In genomic region chr1:60103186-60103585, GRCh38 we compare ENCODE assay signal across 20 cellular contexts. TPM values are rescaled to one million over a fixed set of nuclear protein-coding genes. Genes with fewer than 3 reads are reported as not detected.
DNase-seq lines count a peak whose midpoint lies in the region; ATAC-seq, FAIRE-seq and TF ChIP-seq lines count a peak whose summit lies in the region.
"Had no signal": no experiment of that assay in that cellular context is flagged by ENCODE, and none has a peak within 500 bp of the region (broad histone marks: within the 10 kb centered on the region; RNA-seq: fewer than 3 reads in every experiment).

No MANE protein-coding gene starts in this region.

- dilution Hi-C loops in endothelial cell of umbilical vein (cut with MboI; ENCODE audit: extremely low pct_ligation_motif_present, low sequenced_read_pairs) = no loop called here

- H3K9me3 ChIP-seq in endothelial cell of umbilical vein (replicated peaks; ENCODE audit: control insufficient read depth, insufficient read depth, low read length) = no peaks in the 10 kb centered on the region
- H3K9me3 ChIP-seq: Peyer's patch had no signal

- no peaks in the 10 kb centered on the region for H4K20me1 ChIP-seq in endothelial cell of umbilical vein (replicated peaks; ENCODE audit: control insufficient read depth, extremely low read depth, insufficient read depth, low read length)

- CTCF ChIA-PET in endothelial cell of umbilical vein (lab: Charles Lee) = no interaction called here

- ATAC-seq in GM19455 (IDR thresholded peaks at IDR 0.05; ENCODE audit: unreplicated experiment) = no peak
- ATAC-seq: HepG2, Right ventricle myocardium inferior had no signal

- peaks cover 12% of the 10 kb centered on the region for H3K4me1 ChIP-seq in endothelial cell of umbilical vein (ENCODE audit: control insufficient read depth, extremely low read depth, insufficient read depth, low read length)
- H3K4me1 ChIP-seq: Peyer's patch had no signal

- POLR2A ChIA-PET in endothelial cell of umbilical vein (lab: Charles Lee) = no interaction called here

- H3K27ac ChIP-seq in endothelial cell of umbilical vein (ENCODE audit: insufficient read depth, low read depth, low read length) = no peak overlapping the region
- H3K27ac ChIP-seq: 22Rv1, GM23248, SK-N-MC had no signal

- no peak overlapping the region for H3K4me3 ChIP-seq in endothelial cell of umbilical vein (replicated peaks in 1 of 3; ENCODE audit: insufficient read depth in 1 of 3, low read depth in 1 of 3, low read length in 3 of 3)
- H3K4me3 ChIP-seq: GM23248, Peyer's patch, SK-N-MC had no signal

- DNase-seq in DMS79 treated with DMSO at 0.1 percent for 48 hours (lab: John Stamatoyannopoulos, UW) (peak; percentile 37), DMS79 (lab: John Stamatoyannopoulos, UW) (no peak), RPMI7951 (ENCODE audit: low read depth) (peak; percentile 33), endothelial cell of umbilical vein (ENCODE audit: low read depth, low spot score) (peak; percentile 43), renal cortical epithelial cell (ENCODE audit: low read depth) (peak; percentile 73), AML-193 (lab: John Stamatoyannopoulos, UW) (no peak), T-helper 2 cell (no peak)
- DNase-seq: GF-D8; GM23248; KBM-7; MV-4-11; NCI-H1694 treated with DMSO at 0.1 percent for 48 hours; NK-92 treated with Interleukin-12 subunit alpha and Interleukin-12 subunit beta, amount 100 ng/mL, for 24 hours; Peyer's patch had no signal

- no peak overlapping the region for H2AFZ ChIP-seq in endothelial cell of umbilical vein (ENCODE audit: low read depth, low read length)
- H2AFZ ChIP-seq: GM23248 had no signal

- H3K4me2 ChIP-seq in endothelial cell of umbilical vein (ENCODE audit: insufficient read depth, low read length) = no peak overlapping the region

- TF ChIP-seq POLR2A in endothelial cell of umbilical vein (IDR thresholded peaks at IDR 0.05; ENCODE audit: low read depth, low read length) = no peak

- TF ChIP-seq CTCF in endothelial cell of umbilical vein (IDR thresholded peaks at IDR 0.05; ENCODE audit: extremely low read depth in 1 of 2, insufficient read depth in 1 of 2, low read depth in 1 of 2, low read length in 2 of 2) = no peak

- H3K36me3 ChIP-seq in endothelial cell of umbilical vein (ENCODE audit: control insufficient read depth in 2 of 2, extremely low read depth in 1 of 2, insufficient read depth in 2 of 2, low read length in 2 of 2) = no peaks in the 10 kb centered on the region
- H3K36me3 ChIP-seq: Peyer's patch had no signal

- no TSS peak for BruUV-seq in endothelial cell of umbilical vein (replicated peaks; lab: Mats Ljungman, UMichigan)

- no peak for FAIRE-seq in endothelial cell of umbilical vein (lab: Jason Lieb, UNC)
- FAIRE-seq: HepG2 had no signal

- H3K27me3 ChIP-seq in endothelial cell of umbilical vein (ENCODE audit: control insufficient read depth in 2 of 2, insufficient read depth in 2 of 2, low read length in 2 of 2) = no peaks in the 10 kb centered on the region
- H3K27me3 ChIP-seq: Peyer's patch had no signal

- H3K9ac ChIP-seq in endothelial cell of umbilical vein (replicated peaks; ENCODE audit: extremely low read depth, insufficient read depth, low read length) = no peak overlapping the region
- H3K9ac ChIP-seq: GM23248 had no signal

- no peaks in the 10 kb centered on the region for H3K79me2 ChIP-seq in endothelial cell of umbilical vein (ENCODE audit: control insufficient read depth, insufficient read depth, low read length)

- intact Hi-C loops in endothelial cell of umbilical vein (cut with micrococcal nuclease) = no loop called here

- no peaks in the 10 kb centered on the region for H3K9me1 ChIP-seq in endothelial cell of umbilical vein (replicated peaks; ENCODE audit: control insufficient read depth, extremely low read depth, insufficient read depth, low read length)

TF ChIP-seq in endothelial cell of umbilical vein, 7 proteins besides CTCF, POLR2A, EP300 and RAD21:
- TF ChIP-seq EZH2 (IDR thresholded peaks at IDR 0.05; ENCODE audit: borderline replicate concordance, low read depth, low read length, severe bottlenecking) (no peak), MAX (IDR thresholded peaks at IDR 0.05; ENCODE audit: insufficient read depth, insufficient read length) (no peak), MYC (IDR thresholded peaks at IDR 0.05; ENCODE audit: low read depth, low read length) (no peak), GATA2 (IDR thresholded peaks at IDR 0.05; ENCODE audit: insufficient read depth, insufficient read length, low read depth, low read length) (no peak), FOS (IDR thresholded peaks at IDR 0.05; ENCODE audit: borderline replicate concordance, insufficient read depth, low read length) (no peak), JUN (IDR thresholded peaks at IDR 0.05; ENCODE audit: borderline replicate concordance, insufficient read depth, insufficient read length, low read depth) (no peak), POLR2AphosphoS5 (IDR thresholded peaks at IDR 0.05; ENCODE audit: insufficient read depth, low read depth, low read length) (no peak)

RNA-seq across cellular contexts. Expression of gene C1orf87, which starts 29.6 kb away (rescaled TPM):
- total RNA-seq in RPMI7951 (2014; rRNA removed; shearing (Covaris generic)) = not detected in 2 replicates
- total RNA-seq in endothelial cell of umbilical vein (not detected in 2 replicates), renal cortical epithelial cell (0.17 TPM in 1 of 2 replicates, not detected in the other)
- not detected in 2 replicates for polyA plus RNA-seq in endothelial cell of umbilical vein
- not detected in 2 replicates for polyA plus RNA-seq in endothelial cell of umbilical vein (2011; cell fraction: cytosol; rRNA removed)
- not detected in 2 replicates for polyA plus RNA-seq in endothelial cell of umbilical vein (2011; cell fraction: nucleus; rRNA removed)
- polyA plus RNA-seq in endothelial cell of umbilical vein (2012) = not detected in 2 replicates
- polyA minus RNA-seq in endothelial cell of umbilical vein = not detected in 2 replicates
- not detected for polyA minus RNA-seq in endothelial cell of umbilical vein (2011; cell fraction: cytosol; rRNA and poly(A)+ RNA removed)
- not detected in 2 replicates for polyA minus RNA-seq in endothelial cell of umbilical vein (2011; cell fraction: nucleus; rRNA and poly(A)+ RNA removed)
- total RNA-seq: GM23248, HepG2, Peyer's patch, Right ventricle myocardium inferior had no signal
- polyA plus RNA-seq: CD14-positive monocyte, GM23248, HepG2 had no signal

Comparison
In these comparisons a context has a peak if more than half of its experiments do, and no peak if none do; other contexts are left out.
1. DNase-seq: peak in DMS79 treated with DMSO at 0.1 percent for 48 hours (single experiment), RPMI7951 (single experiment), endothelial cell of umbilical vein (single experiment) and renal cortical epithelial cell (single experiment); none in DMS79 (single experiment), AML-193 (0 of 2) and T-helper 2 cell (0 of 5).